ENCODE assay signal across 15 cellular contexts in genomic region chr13:64414381-64414780, GRCh38.
DNase-seq lines count a peak whose midpoint lies in the region; ATAC-seq and TF ChIP-seq lines count a peak whose summit lies in the region.
"Had no signal": no experiment of that assay in that cellular context is flagged by ENCODE, and none has a peak within 500 bp of the region (broad histone marks: within the 10 kb centered on the region; RNA-seq: fewer than 3 reads in every experiment).

No MANE protein-coding gene starts in this region.

- H3K4me3 ChIP-seq in choroid plexus epithelial cell (ENCODE audit: low read depth, low read length) (no peak overlapping the region), fibroblast of the aortic adventitia (ENCODE audit: low read depth, low read length) (no peak overlapping the region)
- H3K4me3 ChIP-seq: BLaER1 treated with 17β-estradiol and CSF1 and Interleukin-3, amounts not matched to agents 10 nM and 100 nM; HAP-1 had no signal

- ATAC-seq in HG03175 (IDR thresholded peaks at IDR 0.05; ENCODE audit: unreplicated experiment) (no peak), GM21526 (IDR thresholded peaks at IDR 0.05; ENCODE audit: low FRiP score, unreplicated experiment) (no peak)

- TF ChIP-seq CTCF in choroid plexus epithelial cell (conservative IDR thresholded peaks at IDR 0.05; ENCODE audit: low read depth, low read length) (no peak), fibroblast of the aortic adventitia (IDR thresholded peaks at IDR 0.05; ENCODE audit: insufficient read depth, low read length) (no peak)

- DNase-seq in EH (ENCODE audit: low read depth) = peak; percentile 4
- DNase-seq in choroid plexus epithelial cell (ENCODE audit: low read depth) = peak; percentile 25
- DNase-seq in fibroblast of the aortic adventitia (ENCODE audit: low read depth) = peak; percentile 12
- no peak for DNase-seq in NCI-H1092 (lab: John Stamatoyannopoulos, UW)
- DNase-seq: BE2C; CD4-positive, alpha-beta T cell; CD8-positive, alpha-beta memory T cell; DMS 273 treated with DMSO at 0.1 percent for 48 hours; DMS79; GOT3; HFFc6 had no signal
